Comparison of ENCODE assay signal across 19 cellular contexts in the genomic region with DNA sequence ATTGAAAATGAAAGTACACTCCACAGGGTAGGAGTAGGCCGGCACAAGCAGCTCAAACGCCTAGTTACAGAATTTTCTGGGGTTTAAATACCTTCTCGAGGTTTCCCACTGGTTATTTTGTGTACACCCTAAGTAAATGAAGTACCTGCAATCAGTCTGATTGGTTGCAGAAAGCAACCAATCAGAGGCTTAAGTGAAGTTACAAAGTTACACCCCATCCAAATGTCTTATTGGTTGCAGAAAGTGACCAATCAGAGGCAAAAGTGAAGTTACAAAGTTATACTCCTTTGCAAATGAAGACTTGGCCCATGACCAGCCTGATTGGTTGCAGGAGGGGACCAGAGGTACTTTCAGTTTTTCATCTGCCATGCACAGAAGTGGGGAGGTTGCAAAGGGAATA. TPM values are rescaled to one million over a fixed set of nuclear protein-coding genes. Genes with fewer than 3 reads are reported as not detected.
A peak's percentile ranks its signal among the peaks of the same experiment; 100 is the strongest.
DNase-seq lines count a peak whose midpoint lies in the region; ATAC-seq, FAIRE-seq and TF ChIP-seq lines count a peak whose summit lies in the region.
"Had no signal": no experiment of that assay in that cellular context is flagged by ENCODE, and none has a peak within 500 bp of the region (broad histone marks: within the 10 kb centered on the region; RNA-seq: fewer than 3 reads in every experiment).

No MANE protein-coding gene starts in this region.

- POLR2A ChIA-PET in HepG2 (lab: Yijun Ruan, JAX) = no interaction called here

- in situ Hi-C loops in HepG2 (cut with HindIII; ENCODE audit: extremely low pct_ligation_motif_present, low pct_unique_long_range_greater_than_20kb) = no loop called here

- no peak for FAIRE-seq in HepG2 (lab: Jason Lieb, UNC)
- FAIRE-seq: A204.1, GM19239 had no signal

- ATAC-seq in HepG2 (no peak), right lobe of liver (no peak)

- H3K4me2 ChIP-seq in HepG2 (ENCODE audit: low read depth, low read length) = 0 out of 2 replicates have a peak overlapping the region, but pooled peaks have one; percentile 18

- H3K4me3 ChIP-seq in HepG2 (replicated peaks in 1 of 3; ENCODE audit: insufficient read depth in 1 of 3, low read depth in 2 of 3, low read length in 3 of 3) (no peak overlapping the region), right lobe of liver (no peak overlapping the region)
- H3K4me3 ChIP-seq: SJCRH30 had no signal

- H3K27me3 ChIP-seq in HepG2 (ENCODE audit: control insufficient read depth in 1 of 2, insufficient read depth in 2 of 2, low read length in 2 of 2) (no peaks in the 10 kb centered on the region), right lobe of liver (no peaks in the 10 kb centered on the region)
- H3K27me3 ChIP-seq: SJCRH30 had no signal

- H2AFZ ChIP-seq in HepG2 (ENCODE audit: low read length) = no peak overlapping the region

- TF ChIP-seq RAD21 in HepG2 (CRISPR knock-in tag; IDR thresholded peaks at IDR 0.05) = no peak

- no peak for TF ChIP-seq CTCF in HepG2 (CRISPR knock-in tag; IDR thresholded peaks at IDR 0.05)
- TF ChIP-seq CTCF in right lobe of liver (IDR thresholded peaks at IDR 0.05) = no peak

- no peaks in the 10 kb centered on the region for H3K79me2 ChIP-seq in HepG2 (ENCODE audit: insufficient read depth, low read length)

- H3K4me1 ChIP-seq in HepG2 (ENCODE audit: insufficient read depth, low read length) (no peaks in the 10 kb centered on the region), right lobe of liver (no peaks in the 10 kb centered on the region)
- H3K4me1 ChIP-seq: SJCRH30 had no signal

- CTCF ChIA-PET in HepG2 (lab: Yijun Ruan, JAX; ENCODE audit: low intra/inter-chr PET ratio, low total read pairs) = no interaction called here

- no TSS peak for BruUV-seq in HepG2 (replicated peaks; lab: Mats Ljungman, UMichigan)

- TF ChIP-seq EP300 in HepG2 (IDR thresholded peaks at IDR 0.05; ENCODE audit: low read depth in 2 of 2, low read length in 2 of 2) = no peak
- no peak for TF ChIP-seq EP300 in HepG2 (CRISPR knock-in tag; IDR thresholded peaks at IDR 0.05; ENCODE audit: borderline replicate concordance)

- intact Hi-C loops in HepG2 (cut with micrococcal nuclease; ENCODE audit: unreplicated experiment) (no loop called here), right lobe of liver (cut with DNase I) (no loop called here)

- H3K9me3 ChIP-seq in HepG2 (ENCODE audit: low read length) (no peaks in the 10 kb centered on the region), right lobe of liver (no peaks in the 10 kb centered on the region)
- H3K9me3 ChIP-seq: SJCRH30 had no signal

- WGBS in HepG2 (ENCODE audit: low lambda C conversion rate) = 23% methylated on average over 3 of the region's 3 CpGs
- WGBS in right lobe of liver (ENCODE audit: insufficient coverage, low coverage, low lambda C conversion rate, missing lambda C conversion rate) = 89% methylated on average over 3 of the region's 3 CpGs

- DNase-seq in HepG2 (ENCODE audit: low spot score) (no peak), right lobe of liver (no peak), M059J (ENCODE audit: low read depth) (peak; percentile 44), dermis blood vessel endothelial cell (peak; percentile 14), SK-N-DZ (ENCODE audit: low spot score) (no peak), GDM1 (lab: John Stamatoyannopoulos, UW) (no peak)
- no peak for DNase-seq in stimulated activated naive CD4-positive, alpha-beta T cell (lab: John Stamatoyannopoulos, UW)
- DNase-seq: COR-L47, DMS53, H7, KG1, MM.1S, NCI-H1105 treated with DMSO at 0.1 percent for 48 hours, NCI-H187, NCI-H526 treated with DMSO at 0.1 percent for 48 hours, RPMI8226, SJCRH30 had no signal

- H3K36me3 ChIP-seq in HepG2 (replicated peaks in 1 of 2; ENCODE audit: control insufficient read depth in 1 of 2, insufficient read depth in 2 of 2, low read length in 2 of 2) (no peaks in the 10 kb centered on the region), right lobe of liver (no peaks in the 10 kb centered on the region)
- H3K36me3 ChIP-seq: SJCRH30 had no signal

- no peak for TF ChIP-seq POLR2A in HepG2 (IDR thresholded peaks at IDR 0.05; ENCODE audit: insufficient read depth in 1 of 2, low read depth in 2 of 2, low read length in 2 of 2)
- no peak for TF ChIP-seq POLR2A in right lobe of liver (IDR thresholded peaks at IDR 0.05)

- H3K9ac ChIP-seq in HepG2 (ENCODE audit: insufficient read depth, low read depth, low read length) = no peak overlapping the region

- H3K27ac ChIP-seq in HepG2 (ENCODE audit: extremely low read length, insufficient read depth, low read length) (no peak overlapping the region), right lobe of liver (no peak overlapping the region)
- H3K27ac ChIP-seq: SJCRH30 had no signal

- H4K20me1 ChIP-seq in HepG2 (ENCODE audit: insufficient read depth, low read length) = no peaks in the 10 kb centered on the region

TF ChIP-seq in HepG2, 621 proteins besides CTCF, POLR2A, EP300 and RAD21 (continues in another document):
- no peak for TF ChIP-seq ZNF350 (CRISPR knock-in tag; IDR thresholded peaks at IDR 0.05; ENCODE audit: borderline replicate concordance, low read depth)

RNA-seq across cellular contexts. Expression of a gene that starts 33.2 kb away (rescaled TPM):
- 12.8 and 16.6 TPM in 2 replicates for total RNA-seq in HepG2 (2016; rRNA removed; fragmentation: Illumina TruSeq; extraction: Trizol)
- 2.9 and 3.2 TPM in 2 replicates for total RNA-seq in HepG2 (2016; cell fraction: cytosol; rRNA removed; fragmentation: Illumina TruSeq; extraction: Trizol; ENCODE audit: low read depth)
- total RNA-seq in HepG2 (2016; cell fraction: insoluble cytoplasmic fraction; rRNA removed; fragmentation: Illumina TruSeq; extraction: Trizol) = 12.2 and 17.5 TPM in 2 replicates
- total RNA-seq in HepG2 (2016; cell fraction: membrane; rRNA removed; fragmentation: Illumina TruSeq; extraction: Trizol) = 4.6 and 5.8 TPM in 2 replicates
- 24.6 and 25.0 TPM in 2 replicates for total RNA-seq in HepG2 (2016; cell fraction: nucleus; rRNA removed; fragmentation: Illumina TruSeq; extraction: Trizol)
- polyA plus RNA-seq in HepG2 (2011; rRNA removed) = 12.5 and 12.8 TPM in 2 replicates
- polyA plus RNA-seq in HepG2 (2011; cell fraction: cytosol; rRNA removed) = 6.7 and 9.8 TPM in 2 replicates
- 4.3 and 5.6 TPM in 2 replicates for polyA plus RNA-seq in HepG2 (2011; cell fraction: nucleus; rRNA removed)
- 6.6 and 7.6 TPM in 2 replicates for polyA plus RNA-seq in HepG2 (2012)
- polyA plus RNA-seq in HepG2 (2016; cell fraction: cytosol; fragmentation: Illumina TruSeq; extraction: Trizol; ENCODE audit: low read depth) = 0.45 and 0.54 TPM in 2 replicates
- 7.8 and 8.4 TPM in 2 replicates for polyA plus RNA-seq in HepG2 (2016; cell fraction: insoluble cytoplasmic fraction; fragmentation: Illumina TruSeq; extraction: Trizol; ENCODE audit: low read depth)
- polyA plus RNA-seq in HepG2 (2016; cell fraction: membrane; fragmentation: Illumina TruSeq; extraction: Trizol; ENCODE audit: low read depth) = 1.5 and 2.1 TPM in 2 replicates
- 15.5 and 16.2 TPM in 2 replicates for polyA plus RNA-seq in HepG2 (2016; cell fraction: nucleus; fragmentation: Illumina TruSeq; extraction: Trizol; ENCODE audit: insufficient read depth, low read depth)
- polyA minus RNA-seq in HepG2 (2011; rRNA and poly(A)+ RNA removed; ENCODE audit: low replicate concordance) = 14.6 and 24.3 TPM in 2 replicates
- polyA minus RNA-seq in HepG2 (2011; cell fraction: cytosol; rRNA and poly(A)+ RNA removed) = 9.4 and 9.8 TPM in 2 replicates
- 29.4 and 34.1 TPM in 2 replicates for polyA minus RNA-seq in HepG2 (2011; cell fraction: nucleus; rRNA and poly(A)+ RNA removed)
- 10 to 100 TPM in 2 of 6 experiments, 1 to 10 TPM in 4; 1.5 to 13.3 (median 8.4) TPM for total RNA-seq in right lobe of liver
- 103 and 104 TPM in 2 replicates for total RNA-seq in M059J (2014; rRNA removed; shearing (Covaris generic))
- 8.4 and 132 TPM in 2 replicates for total RNA-seq in dermis blood vessel endothelial cell
- not detected in 2 replicates for polyA plus RNA-seq in SK-N-DZ (2014; cell fraction: cytosol; rRNA removed)
- not detected in 2 replicates for polyA plus RNA-seq in SK-N-DZ (2014; cell fraction: nucleus; rRNA removed)
- total RNA-seq: H7 had no signal

RNA-seq across cellular contexts. Expression of a gene that starts 35.4 kb away (rescaled TPM):
- total RNA-seq in HepG2 (2016; rRNA removed; fragmentation: Illumina TruSeq; extraction: Trizol) (13.8 and 21.0 TPM in 2 replicates), right lobe of liver (10 to 100 TPM; 29.3 to 54.7 (median 34.1) TPM), dermis blood vessel endothelial cell (63.6 and 117 TPM in 2 replicates)
- 2.0 TPM in 2 replicates for total RNA-seq in HepG2 (2016; cell fraction: cytosol; rRNA removed; fragmentation: Illumina TruSeq; extraction: Trizol; ENCODE audit: low read depth)
- 11.5 and 18.8 TPM in 2 replicates for total RNA-seq in HepG2 (2016; cell fraction: insoluble cytoplasmic fraction; rRNA removed; fragmentation: Illumina TruSeq; extraction: Trizol)
- total RNA-seq in HepG2 (2016; cell fraction: membrane; rRNA removed; fragmentation: Illumina TruSeq; extraction: Trizol) = 5.1 and 5.4 TPM in 2 replicates
- 33.0 and 34.9 TPM in 2 replicates for total RNA-seq in HepG2 (2016; cell fraction: nucleus; rRNA removed; fragmentation: Illumina TruSeq; extraction: Trizol)
- 44.4 and 52.2 TPM in 2 replicates for polyA plus RNA-seq in HepG2 (2011; rRNA removed)
- polyA plus RNA-seq in HepG2 (2011; cell fraction: cytosol; rRNA removed) = 26.1 and 29.4 TPM in 2 replicates
- 38.8 and 46.1 TPM in 2 replicates for polyA plus RNA-seq in HepG2 (2011; cell fraction: nucleus; rRNA removed)
- 28.1 and 31.0 TPM in 2 replicates for polyA plus RNA-seq in HepG2 (2012)
- polyA plus RNA-seq in HepG2 (2016; cell fraction: cytosol; fragmentation: Illumina TruSeq; extraction: Trizol; ENCODE audit: low read depth) = 0.70 and 1.2 TPM in 2 replicates
- 9.4 and 9.5 TPM in 2 replicates for polyA plus RNA-seq in HepG2 (2016; cell fraction: insoluble cytoplasmic fraction; fragmentation: Illumina TruSeq; extraction: Trizol; ENCODE audit: low read depth)
- 2.2 and 3.1 TPM in 2 replicates for polyA plus RNA-seq in HepG2 (2016; cell fraction: membrane; fragmentation: Illumina TruSeq; extraction: Trizol; ENCODE audit: low read depth)
- polyA plus RNA-seq in HepG2 (2016; cell fraction: nucleus; fragmentation: Illumina TruSeq; extraction: Trizol; ENCODE audit: insufficient read depth, low read depth) = 23.4 and 26.5 TPM in 2 replicates
- polyA minus RNA-seq in HepG2 (2011; rRNA and poly(A)+ RNA removed; ENCODE audit: low replicate concordance) = 74.8 and 88.4 TPM in 2 replicates
- polyA minus RNA-seq in HepG2 (2011; cell fraction: cytosol; rRNA and poly(A)+ RNA removed) = 27.5 and 57.6 TPM in 2 replicates
- 69.9 and 74.5 TPM in 2 replicates for polyA minus RNA-seq in HepG2 (2011; cell fraction: nucleus; rRNA and poly(A)+ RNA removed)
- total RNA-seq in M059J (2014; rRNA removed; shearing (Covaris generic)) = 25.6 and 31.6 TPM in 2 replicates
- polyA plus RNA-seq in SK-N-DZ (2014; cell fraction: cytosol; rRNA removed) = 4.4 and 5.7 TPM in 2 replicates
- polyA plus RNA-seq in SK-N-DZ (2014; cell fraction: nucleus; rRNA removed) = 3.6 and 4.5 TPM in 2 replicates

Comparison
In these comparisons a context has a peak if more than half of its experiments do, and no peak if none do; other contexts are left out.
1. DNase-seq: peak in M059J (single experiment) and dermis blood vessel endothelial cell (single experiment); none in HepG2 (single experiment), right lobe of liver (0 of 3), SK-N-DZ (single experiment), GDM1 (single experiment) and stimulated activated naive CD4-positive, alpha-beta T cell (0 of 6).